12 cellular contexts compared by ENCODE assay signal in genomic region chr12:49843871-49844437, GRCh38. TPM values are rescaled to one million over a fixed set of nuclear protein-coding genes. Genes with fewer than 3 reads are reported as not detected.
A peak's percentile ranks its signal among the peaks of the same experiment; 100 is the strongest.
DNase-seq lines count a peak whose midpoint lies in the region; ATAC-seq and TF ChIP-seq lines count a peak whose summit lies in the region.
"Had no signal": no experiment of that assay in that cellular context is flagged by ENCODE, and none has a peak within 500 bp of the region (broad histone marks: within the 10 kb centered on the region; RNA-seq: fewer than 3 reads in every experiment).

No MANE protein-coding gene starts in this region.

- POLR2A ChIA-PET in CD8-positive, alpha-beta T cell (lab: Charles Lee): interaction anchor here (1.3 to 4.3 kb wide), 4 partner anchors 15 to 103 kb away, joined by 3 to 24 read pairs (median 12); partner anchors contain the start of genes NCKAP5L and TMBIM6

- H3K9me3 ChIP-seq in CD8-positive, alpha-beta T cell (ENCODE audit: low read length): no peaks in the 10 kb centered on the region
- H3K9me3 ChIP-seq in Karpas-422 (ENCODE audit: low read length): no peaks in the 10 kb centered on the region
- H3K9me3 ChIP-seq in right atrium auricular region: no peaks in the 10 kb centered on the region
- no peaks in the 10 kb centered on the region for H3K9me3 ChIP-seq in body of pancreas

- no peak for DNase-seq in CD8-positive, alpha-beta T cell
- DNase-seq in Karpas-422 (no peak), natural killer cell (no peak), right atrium auricular region (ENCODE audit: low spot score) (no peak), body of pancreas (no peak), NCI-H526 treated with DMSO at 0.1 percent for 48 hours (lab: John Stamatoyannopoulos, UW) (no peak), G401 (ENCODE audit: low spot score) (no peak)
- DNase-seq in activated naive CD8-positive, alpha-beta T cell treated with anti-CD3 and anti-CD28 coated beads, Interleukin-2, amount 50 U/mL, for 24 hours: no peak
- DNase-seq: foreskin keratinocyte, NCI-H2171, OCI-M1 had no signal

- peak overlapping the region; percentile 26 for H3K4me3 Mint-ChIP-seq in CD8-positive, alpha-beta T cell
- H3K4me3 Mint-ChIP-seq in activated naive CD8-positive, alpha-beta T cell treated with anti-CD3 and anti-CD28 coated beads, Interleukin-2, amount 50 U/mL, for 24 hours: peak overlapping the region; percentile 95
- no peak overlapping the region for H3K4me3 Mint-ChIP-seq in natural killer cell

- H3K4me2 ChIP-seq in Karpas-422 (ENCODE audit: low read depth, low read length, poor library complexity, severe bottlenecking): peak overlapping the region; percentile 89

- no peak overlapping the region for H3K4me3 ChIP-seq in CD8-positive, alpha-beta T cell (ENCODE audit: low read depth, low read length)
- H3K4me3 ChIP-seq in Karpas-422 (ENCODE audit: low read length): peak overlapping the region; percentile 85
- H3K4me3 ChIP-seq in right atrium auricular region: no peak overlapping the region
- H3K4me3 ChIP-seq in body of pancreas: no peak overlapping the region

- no peaks in the 10 kb centered on the region for H3K27me3 ChIP-seq in CD8-positive, alpha-beta T cell (ENCODE audit: insufficient read depth, low read length)
- H3K27me3 ChIP-seq in Karpas-422 (ENCODE audit: low read length) (no peaks in the 10 kb centered on the region), right atrium auricular region (no peaks in the 10 kb centered on the region), body of pancreas (no peaks in the 10 kb centered on the region)

- in situ Hi-C loops in G401 (cut with HindIII; ENCODE audit: low sequenced_read_pairs): no loop called here

- no peak for TF ChIP-seq POLR2A in body of pancreas (IDR thresholded peaks at IDR 0.05)

- no peaks in the 10 kb centered on the region for H3K9me2 ChIP-seq in Karpas-422 (replicated peaks; ENCODE audit: insufficient read depth, low read length)

- no peaks in the 10 kb centered on the region for H3K27me3 Mint-ChIP-seq in CD8-positive, alpha-beta T cell (ENCODE audit: low read depth)
- H3K27me3 Mint-ChIP-seq in activated naive CD8-positive, alpha-beta T cell treated with anti-CD3 and anti-CD28 coated beads, Interleukin-2, amount 50 U/mL, for 24 hours: no peaks in the 10 kb centered on the region
- H3K27me3 Mint-ChIP-seq in natural killer cell (ENCODE audit: low read depth in 2 of 2): peaks cover 6 to 13% of the 10 kb centered on the region in 2 donors

- WGBS in body of pancreas, 2 donors: 98% methylated on average over 4 of the region's 4 CpGs

- H3K79me2 ChIP-seq in Karpas-422 (ENCODE audit: low read length): no peaks in the 10 kb centered on the region

- no peak for ATAC-seq in CD8-positive, alpha-beta T cell
- ATAC-seq in activated naive CD8-positive, alpha-beta T cell treated with anti-CD3 and anti-CD28 coated beads, Interleukin-2, amount 50 U/mL, for 24 hours: no peak
- no peak for ATAC-seq in natural killer cell
- no peak for ATAC-seq in body of pancreas

- H3K4me1 Mint-ChIP-seq in CD8-positive, alpha-beta T cell (ENCODE audit: low read depth): peaks cover 33% of the 10 kb centered on the region
- H3K4me1 Mint-ChIP-seq in activated naive CD8-positive, alpha-beta T cell treated with anti-CD3 and anti-CD28 coated beads, Interleukin-2, amount 50 U/mL, for 24 hours: peaks cover 34% of the 10 kb centered on the region
- peaks cover 30 to 33% of the 10 kb centered on the region in 2 donors for H3K4me1 Mint-ChIP-seq in natural killer cell

- TF ChIP-seq CTCF in CD8-positive, alpha-beta T cell (IDR thresholded peaks at IDR 0.05): no peak
- TF ChIP-seq CTCF in natural killer cell (IDR thresholded peaks at IDR 0.05) (no peak), right atrium auricular region (IDR thresholded peaks at IDR 0.05) (no peak), body of pancreas (IDR thresholded peaks at IDR 0.05) (no peak)

- CTCF ChIA-PET in CD8-positive, alpha-beta T cell (lab: Charles Lee): interaction anchor here (0.6 to 8.2 kb wide), 5 partner anchors 23 to 364 kb away, joined by 3 to 85 read pairs (median 6); partner anchors contain the start of gene TMBIM6

- no peaks in the 10 kb centered on the region for H3K36me3 ChIP-seq in CD8-positive, alpha-beta T cell (ENCODE audit: insufficient read depth, low read length)
- H3K36me3 ChIP-seq in Karpas-422 (ENCODE audit: insufficient read depth, low read length): no peaks in the 10 kb centered on the region
- no peaks in the 10 kb centered on the region for H3K36me3 ChIP-seq in right atrium auricular region
- H3K36me3 ChIP-seq in body of pancreas (replicated peaks in 1 of 2; ENCODE audit: insufficient read depth in 1 of 2, low read depth in 2 of 2): no peaks in the 10 kb centered on the region

- intact Hi-C loops in CD8-positive, alpha-beta T cell (cut with DNase I, micrococcal nuclease): loop anchor here (1.0 to 5.0 kb wide), 7 partner anchors 16 to 1127 kb away; partner anchors contain the start of genes PRPF40B (in 2 of the 2), TMBIM6 (in 2 of the 2), CCNT1 (in 1 of the 2) and COX14 (in 1 of the 2)
- intact Hi-C loops in natural killer cell (cut with micrococcal nuclease): loop anchor here (1.0 kb wide), 2 partner anchors 16 to 103 kb away; partner anchors contain the start of genes NCKAP5L and TMBIM6
- intact Hi-C loops in body of pancreas (cut with DNase I): no loop called here

- H3K27ac Mint-ChIP-seq in CD8-positive, alpha-beta T cell: no peak overlapping the region
- H3K27ac Mint-ChIP-seq in activated naive CD8-positive, alpha-beta T cell treated with anti-CD3 and anti-CD28 coated beads, Interleukin-2, amount 50 U/mL, for 24 hours: peak overlapping the region; percentile 95
- H3K27ac Mint-ChIP-seq in natural killer cell: peak overlapping the region; percentile 89 to 90

- H3K4me1 ChIP-seq in CD8-positive, alpha-beta T cell (ENCODE audit: insufficient read depth, low read length): peaks cover 25% of the 10 kb centered on the region
- H3K4me1 ChIP-seq in Karpas-422 (ENCODE audit: low read length): peaks cover 31% of the 10 kb centered on the region
- H3K4me1 ChIP-seq in right atrium auricular region: peaks cover 0 to 15% of the 10 kb centered on the region in 2 donors
- H3K4me1 ChIP-seq in body of pancreas: peaks cover 15% of the 10 kb centered on the region

- H3K9me3 Mint-ChIP-seq in CD8-positive, alpha-beta T cell: no peaks in the 10 kb centered on the region
- no peaks in the 10 kb centered on the region for H3K9me3 Mint-ChIP-seq in activated naive CD8-positive, alpha-beta T cell treated with anti-CD3 and anti-CD28 coated beads, Interleukin-2, amount 50 U/mL, for 24 hours
- H3K9me3 Mint-ChIP-seq in natural killer cell: no peaks in the 10 kb centered on the region

- no peaks in the 10 kb centered on the region for H4K20me1 ChIP-seq in Karpas-422 (ENCODE audit: insufficient read depth, low read depth, low read length)

- H3K36me3 Mint-ChIP-seq in CD8-positive, alpha-beta T cell: peaks cover 7% of the 10 kb centered on the region
- peaks cover 2% of the 10 kb centered on the region for H3K36me3 Mint-ChIP-seq in activated naive CD8-positive, alpha-beta T cell treated with anti-CD3 and anti-CD28 coated beads, Interleukin-2, amount 50 U/mL, for 24 hours (ENCODE audit: low read depth)
- H3K36me3 Mint-ChIP-seq in natural killer cell: no peaks in the 10 kb centered on the region

- no peak overlapping the region for H3K27ac ChIP-seq in CD8-positive, alpha-beta T cell (ENCODE audit: low read depth, low read length)
- no peak overlapping the region; the same call in 1 of the 2 replicates for H3K27ac ChIP-seq in Karpas-422 (ENCODE audit: low read length)
- H3K27ac ChIP-seq in right atrium auricular region: no peak overlapping the region
- H3K27ac ChIP-seq in body of pancreas: no peak overlapping the region
- H3K27ac ChIP-seq: foreskin keratinocyte had no signal

- peak overlapping the region; percentile 95 for H3K9ac ChIP-seq in Karpas-422 (ENCODE audit: low read length)

- peak overlapping the region; percentile 58; the same call in 1 of the 2 replicates for H2AFZ ChIP-seq in Karpas-422 (ENCODE audit: low read length)

RNA-seq across cellular contexts. Expression of gene BCDIN3D, which starts 1.0 kb away (rescaled TPM):
- total RNA-seq in CD8-positive, alpha-beta T cell: 1 to 10 TPM; 4.2 to 5.9 TPM
- total RNA-seq in Karpas-422 (2014; rRNA removed; shearing (Covaris generic); ENCODE audit: low replicate concordance): 5.8 and 10.2 TPM in 2 replicates
- total RNA-seq in natural killer cell: 1 to 10 TPM; 4.0 to 6.0 (median 4.4) TPM
- total RNA-seq in right atrium auricular region: 1 to 10 TPM; 1.8 to 2.0 TPM
- 1 to 10 TPM; 1.3 to 3.6 TPM for total RNA-seq in body of pancreas
- 1.9 and 2.8 TPM in 2 replicates for total RNA-seq in G401 (2014; rRNA removed; shearing (Covaris generic))

RNA-seq across cellular contexts. Expression of gene NCKAP5L, which starts 15.7 kb away (rescaled TPM):
- total RNA-seq in CD8-positive, alpha-beta T cell: 10 to 100 TPM; 10.6 to 10.7 TPM
- 17.3 and 25.2 TPM in 2 replicates for total RNA-seq in Karpas-422 (2014; rRNA removed; shearing (Covaris generic); ENCODE audit: low replicate concordance)
- total RNA-seq in natural killer cell (10 to 100 TPM; 16.7 to 19.3 (median 16.8) TPM), right atrium auricular region (10 to 100 TPM; 18.6 to 18.7 TPM), body of pancreas (10 to 100 TPM; 10.1 to 13.2 TPM)
- total RNA-seq in G401 (2014; rRNA removed; shearing (Covaris generic)): 11.4 and 17.0 TPM in 2 replicates

RNA-seq across cellular contexts. Expression of gene FAIM2, which starts 59.7 kb away (rescaled TPM):
- not detected for total RNA-seq in CD8-positive, alpha-beta T cell
- 27.4 and 49.8 TPM in 2 replicates for total RNA-seq in Karpas-422 (2014; rRNA removed; shearing (Covaris generic); ENCODE audit: low replicate concordance)
- under 1 TPM in 2 of 3 donors, not detected in 1; 0.09 to 0.57 TPM for total RNA-seq in natural killer cell
- total RNA-seq in right atrium auricular region: 1 to 10 TPM; 4.6 to 9.8 TPM
- 1 to 10 TPM; 1.0 to 4.9 TPM for total RNA-seq in body of pancreas
- not detected in 2 replicates for total RNA-seq in G401 (2014; rRNA removed; shearing (Covaris generic))
- total RNA-seq: foreskin keratinocyte, HepG2 had no signal
